ENCODE assay signal across 1 cellular context in the genomic region with DNA sequence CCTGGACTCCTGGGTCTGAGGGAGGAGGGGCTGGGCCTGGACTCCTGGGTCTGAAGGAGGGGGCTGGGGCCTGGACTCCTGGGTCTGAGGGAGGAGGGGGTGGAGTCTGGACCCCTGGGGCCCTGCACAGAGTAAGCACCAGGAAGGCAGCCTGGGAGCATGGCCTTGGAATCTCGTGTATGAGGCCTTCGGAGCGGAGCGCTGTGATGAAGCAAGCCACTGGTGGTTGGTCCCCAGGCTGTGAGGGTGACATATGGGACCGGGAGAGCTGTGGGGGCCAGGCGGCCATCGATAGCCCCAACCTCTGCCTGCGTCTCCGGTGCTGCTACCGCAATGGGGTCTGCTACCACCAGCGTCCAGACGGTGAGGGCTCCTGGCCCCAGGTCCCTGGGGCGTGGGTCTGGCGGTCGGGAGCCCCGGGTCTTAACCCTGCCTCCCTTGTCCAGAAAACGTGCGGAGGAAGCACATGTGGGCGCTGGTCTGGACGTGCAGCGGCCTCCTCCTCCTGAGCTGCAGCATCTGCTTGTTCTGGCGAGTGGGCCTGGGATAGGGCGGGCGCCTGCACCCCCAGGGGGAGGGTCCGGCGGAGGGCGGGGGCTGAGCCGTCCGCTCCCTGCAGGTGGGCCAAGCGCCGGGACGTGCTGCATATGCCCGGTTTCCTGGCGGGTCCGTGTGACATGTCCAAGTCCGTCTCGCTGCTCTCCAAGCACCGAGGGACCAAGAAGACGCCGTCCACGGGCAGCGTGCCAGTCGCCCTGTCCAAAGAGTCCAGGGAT.
TF ChIP-seq lines count a peak whose summit lies in the region.

No MANE protein-coding gene starts in this region.

TF ChIP-seq in GM23338, 12 proteins besides CTCF, POLR2A, EP300 and RAD21:
- no peak for TF ChIP-seq JUNB (IDR thresholded peaks at IDR 0.05; ENCODE audit: unreplicated experiment)
- TF ChIP-seq, protein P1, sequence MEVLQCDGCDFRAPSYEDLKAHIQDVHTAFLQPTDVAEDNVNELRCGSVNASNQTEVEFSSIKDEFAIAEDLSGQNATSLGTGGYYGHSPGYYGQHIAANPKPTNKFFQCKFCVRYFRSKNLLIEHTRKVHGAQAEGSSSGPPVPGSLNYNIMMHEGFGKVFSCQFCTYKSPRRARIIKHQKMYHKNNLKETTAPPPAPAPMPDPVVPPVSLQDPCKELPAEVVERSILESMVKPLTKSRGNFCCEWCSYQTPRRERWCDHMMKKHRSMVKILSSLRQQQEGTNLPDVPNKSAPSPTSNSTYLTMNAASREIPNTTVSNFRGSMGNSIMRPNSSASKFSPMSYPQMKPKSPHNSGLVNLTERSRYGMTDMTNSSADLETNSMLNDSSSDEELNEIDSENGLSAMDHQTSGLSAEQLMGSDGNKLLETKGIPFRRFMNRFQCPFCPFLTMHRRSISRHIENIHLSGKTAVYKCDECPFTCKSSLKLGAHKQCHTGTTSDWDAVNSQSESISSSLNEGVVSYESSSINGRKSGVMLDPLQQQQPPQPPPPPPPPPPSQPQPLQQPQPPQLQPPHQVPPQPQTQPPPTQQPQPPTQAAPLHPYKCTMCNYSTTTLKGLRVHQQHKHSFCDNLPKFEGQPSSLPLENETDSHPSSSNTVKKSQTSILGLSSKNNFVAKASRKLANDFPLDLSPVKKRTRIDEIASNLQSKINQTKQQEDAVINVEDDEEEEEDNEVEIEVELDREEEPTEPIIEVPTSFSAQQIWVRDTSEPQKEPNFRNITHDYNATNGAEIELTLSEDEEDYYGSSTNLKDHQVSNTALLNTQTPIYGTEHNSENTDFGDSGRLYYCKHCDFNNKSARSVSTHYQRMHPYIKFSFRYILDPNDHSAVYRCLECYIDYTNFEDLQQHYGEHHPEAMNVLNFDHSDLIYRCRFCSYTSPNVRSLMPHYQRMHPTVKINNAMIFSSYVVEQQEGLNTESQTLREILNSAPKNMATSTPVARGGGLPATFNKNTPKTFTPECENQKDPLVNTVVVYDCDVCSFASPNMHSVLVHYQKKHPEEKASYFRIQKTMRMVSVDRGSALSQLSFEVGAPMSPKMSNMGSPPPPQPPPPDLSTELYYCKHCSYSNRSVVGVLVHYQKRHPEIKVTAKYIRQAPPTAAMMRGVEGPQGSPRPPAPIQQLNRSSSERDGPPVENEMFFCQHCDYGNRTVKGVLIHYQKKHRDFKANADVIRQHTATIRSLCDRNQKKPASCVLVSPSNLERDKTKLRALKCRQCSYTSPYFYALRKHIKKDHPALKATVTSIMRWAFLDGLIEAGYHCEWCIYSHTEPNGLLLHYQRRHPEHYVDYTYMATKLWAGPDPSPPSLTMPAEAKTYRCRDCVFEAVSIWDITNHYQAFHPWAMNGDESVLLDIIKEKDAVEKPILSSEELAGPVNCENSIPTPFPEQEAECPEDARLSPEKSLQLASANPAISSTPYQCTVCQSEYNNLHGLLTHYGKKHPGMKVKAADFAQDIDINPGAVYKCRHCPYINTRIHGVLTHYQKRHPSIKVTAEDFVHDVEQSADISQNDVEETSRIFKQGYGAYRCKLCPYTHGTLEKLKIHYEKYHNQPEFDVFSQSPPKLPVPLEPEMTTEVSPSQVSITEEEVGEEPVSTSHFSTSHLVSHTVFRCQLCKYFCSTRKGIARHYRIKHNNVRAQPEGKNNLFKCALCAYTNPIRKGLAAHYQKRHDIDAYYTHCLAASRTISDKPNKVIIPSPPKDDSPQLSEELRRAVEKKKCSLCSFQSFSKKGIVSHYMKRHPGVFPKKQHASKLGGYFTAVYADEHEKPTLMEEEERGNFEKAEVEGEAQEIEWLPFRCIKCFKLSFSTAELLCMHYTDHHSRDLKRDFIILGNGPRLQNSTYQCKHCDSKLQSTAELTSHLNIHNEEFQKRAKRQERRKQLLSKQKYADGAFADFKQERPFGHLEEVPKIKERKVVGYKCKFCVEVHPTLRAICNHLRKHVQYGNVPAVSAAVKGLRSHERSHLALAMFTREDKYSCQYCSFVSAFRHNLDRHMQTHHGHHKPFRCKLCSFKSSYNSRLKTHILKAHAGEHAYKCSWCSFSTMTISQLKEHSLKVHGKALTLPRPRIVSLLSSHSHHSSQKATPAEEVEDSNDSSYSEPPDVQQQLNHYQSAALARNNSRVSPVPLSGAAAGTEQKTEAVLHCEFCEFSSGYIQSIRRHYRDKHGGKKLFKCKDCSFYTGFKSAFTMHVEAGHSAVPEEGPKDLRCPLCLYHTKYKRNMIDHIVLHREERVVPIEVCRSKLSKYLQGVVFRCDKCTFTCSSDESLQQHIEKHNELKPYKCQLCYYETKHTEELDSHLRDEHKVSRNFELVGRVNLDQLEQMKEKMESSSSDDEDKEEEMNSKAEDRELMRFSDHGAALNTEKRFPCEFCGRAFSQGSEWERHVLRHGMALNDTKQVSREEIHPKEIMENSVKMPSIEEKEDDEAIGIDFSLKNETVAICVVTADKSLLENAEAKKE (CRISPR knock-in tag; IDR thresholded peaks at IDR 0.05), result no peak
- TF ChIP-seq POLR2AphosphoS5 (IDR thresholded peaks at IDR 0.05; ENCODE audit: low read depth), result peak; percentile 65; the same call in 1 of the 2 replicates
- TF ChIP-seq EZH2 (IDR thresholded peaks at IDR 0.05; ENCODE audit: low read depth, unreplicated experiment), result no peak
- no peak for TF ChIP-seq EZH2phosphoT487 (IDR thresholded peaks at IDR 0.05; ENCODE audit: unreplicated experiment)
